ENCODE assay signal across 26 cellular contexts in the genomic region with DNA sequence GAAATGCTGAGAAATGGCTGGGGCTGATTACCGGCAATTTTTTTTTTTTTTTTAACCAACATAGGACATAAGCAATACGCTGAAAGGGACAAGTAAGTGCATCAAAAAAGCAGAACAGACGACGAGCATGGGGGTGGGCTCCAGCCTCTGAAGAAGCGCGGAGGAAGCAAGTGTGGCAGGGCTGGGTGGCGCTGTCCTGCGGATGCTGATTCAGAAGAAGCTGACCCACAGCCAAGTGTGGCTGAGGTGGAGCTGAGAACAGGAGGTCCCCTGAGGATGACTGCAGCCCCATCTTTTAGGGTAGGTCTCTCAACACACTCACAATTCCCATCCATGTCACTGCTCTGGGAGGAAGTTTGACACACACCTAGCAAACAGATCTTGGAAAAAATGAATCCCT.
DNase-seq lines count a peak whose midpoint lies in the region; TF ChIP-seq lines count a peak whose summit lies in the region.
"Had no signal": no experiment of that assay in that cellular context is flagged by ENCODE, and none has a peak within 500 bp of the region (broad histone marks: within the 10 kb centered on the region; RNA-seq: fewer than 3 reads in every experiment).

No MANE protein-coding gene starts in this region.

- H3F3A ChIP-seq in GM23248 (ENCODE audit: insufficient read depth), result peaks cover 25% of the 10 kb centered on the region
- no peaks in the 10 kb centered on the region for H3F3A ChIP-seq in smooth muscle cell (ENCODE audit: low read depth)

- intact Hi-C loops in CD4-positive, alpha-beta memory T cell (cut with micrococcal nuclease), result no loop called here

- no peak overlapping the region for H3K9ac ChIP-seq in GM23248
- no peak overlapping the region for H3K9ac ChIP-seq in smooth muscle cell (ENCODE audit: low read depth)
- H3K9ac ChIP-seq: SK-N-SH had no signal

- POLR2A ChIA-PET in CD4-positive, alpha-beta memory T cell (lab: Charles Lee; ENCODE audit: partially characterized antibody), result no interaction called here

- DNase-seq in GM23248 (peak; percentile 28), chondrocyte (ENCODE audit: low spot score) (peak; percentile 67), mesenteric fat pad (ENCODE audit: low spot score) (peak; percentile 85), smooth muscle cell (lab: John Stamatoyannopoulos, UW; ENCODE audit: unreplicated experiment) (no peak), activated gamma-delta T cell treated with Interleukin-2 at 50 U/mL for 16 hours (no peak), SW 1271 (lab: John Stamatoyannopoulos, UW) (no peak)
- DNase-seq in CD4-positive, alpha-beta memory T cell, result no peak
- DNase-seq in activated T-cell treated with anti-CD3 and anti-CD28 coated beads, Interleukin-2, amount 50 U/mL, for 1 hour, result no peak
- DNase-seq: activated CD8-positive, alpha-beta T cell treated with anti-CD3 and anti-CD28 coated beads for 36 hours; activated naive CD4-positive, alpha-beta T cell treated with anti-CD3 and anti-CD28 coated beads, Interleukin-2, amount 10 ng/mL, durations not matched to agents 7 days and 5 days; activated T-cell treated with anti-CD3 and anti-CD28 coated beads, Interleukin-2, amount 50 U/mL, for 24 hours; CD4-positive, alpha-beta T cell; central memory CD4-positive, alpha-beta T cell; DMS53; H7; midbrain; NCI-H1105; NCI-H2081 treated with DMSO at 0.1 percent for 48 hours; NCI-H446 treated with DMSO at 0.1 percent for 48 hours; NK-92 treated with Interleukin-12 subunit alpha and Interleukin-12 subunit beta, amount 100 ng/mL, for 24 hours; SK-N-SH; T-helper 9 cell had no signal

- H3K27ac ChIP-seq in GM23248 (no peak overlapping the region), smooth muscle cell (ENCODE audit: low read depth) (peak overlapping the region; percentile 83)
- H3K27ac ChIP-seq in CD4-positive, alpha-beta memory T cell (ENCODE audit: low read depth, low read length), result no peak overlapping the region

- H3K9me3 ChIP-seq in GM23248 (ENCODE audit: low read depth) (no peaks in the 10 kb centered on the region), smooth muscle cell (replicated peaks; ENCODE audit: low read depth) (no peaks in the 10 kb centered on the region)
- no peaks in the 10 kb centered on the region for H3K9me3 ChIP-seq in CD4-positive, alpha-beta memory T cell (ENCODE audit: control insufficient read depth in 1 of 2, low read length in 2 of 2)
- H3K9me3 ChIP-seq: Peyer's patch, SK-N-SH, thoracic aorta had no signal

- H3K4me3 ChIP-seq in GM23248 (no peak overlapping the region), smooth muscle cell (no peak overlapping the region)
- H3K4me3 ChIP-seq in CD4-positive, alpha-beta memory T cell (ENCODE audit: low read length in 2 of 2), result no peak overlapping the region
- H3K4me3 ChIP-seq: GM12878, Peyer's patch, thoracic aorta had no signal

- H3K4me2 ChIP-seq in GM23248 (ENCODE audit: unreplicated experiment) (no peak overlapping the region), smooth muscle cell (no peak overlapping the region)
- H3K4me2 ChIP-seq: SK-N-SH had no signal

- H3K4me1 ChIP-seq in GM23248 (ENCODE audit: insufficient read depth) (peaks cover 34% of the 10 kb centered on the region), smooth muscle cell (ENCODE audit: low read depth) (peaks cover 26% of the 10 kb centered on the region)
- H3K4me1 ChIP-seq in CD4-positive, alpha-beta memory T cell (ENCODE audit: insufficient read depth, low read length), result no peaks in the 10 kb centered on the region

- H3K27me3 ChIP-seq in GM23248 (replicated peaks; ENCODE audit: insufficient read depth), result no peaks in the 10 kb centered on the region
- H3K27me3 ChIP-seq in smooth muscle cell (ENCODE audit: low read depth), result no peaks in the 10 kb centered on the region
- no peaks in the 10 kb centered on the region for H3K27me3 ChIP-seq in CD4-positive, alpha-beta memory T cell (ENCODE audit: insufficient read depth, low read length)
- H3K27me3 ChIP-seq: dorsolateral prefrontal cortex, Peyer's patch had no signal

- TF ChIP-seq CTCF in chondrocyte (IDR thresholded peaks at IDR 0.05) (no peak), smooth muscle cell (IDR thresholded peaks at IDR 0.05; ENCODE audit: borderline replicate concordance, insufficient read depth, poor library complexity, severe bottlenecking) (no peak)

- H3K27ac Mint-ChIP-seq in chondrocyte (ENCODE audit: unreplicated experiment), result no peak overlapping the region
- no peak overlapping the region for H3K27ac Mint-ChIP-seq in CD4-positive, alpha-beta memory T cell
- H3K27ac Mint-ChIP-seq: activated CD8-positive, alpha-beta T cell treated with anti-CD3 and anti-CD28 coated beads for 36 hours; activated naive CD4-positive, alpha-beta T cell treated with anti-CD3 and anti-CD28 coated beads, Interleukin-2, amount 10 ng/mL, durations not matched to agents 7 days and 5 days; activated T-cell treated with anti-CD3 and anti-CD28 coated beads, Interleukin-2, amount 50 U/mL, for 24 hours; CD4-positive, alpha-beta T cell had no signal

- H3K36me3 Mint-ChIP-seq in chondrocyte (ENCODE audit: low read depth), result no peaks in the 10 kb centered on the region
- H3K36me3 Mint-ChIP-seq in CD4-positive, alpha-beta memory T cell, result no peaks in the 10 kb centered on the region
- H3K36me3 Mint-ChIP-seq: activated naive CD4-positive, alpha-beta T cell treated with anti-CD3 and anti-CD28 coated beads, Interleukin-2, amount 10 ng/mL, durations not matched to agents 7 days and 5 days had no signal

- no peaks in the 10 kb centered on the region for H3K9me3 Mint-ChIP-seq in chondrocyte (ENCODE audit: low read depth)
- no peaks in the 10 kb centered on the region for H3K9me3 Mint-ChIP-seq in CD4-positive, alpha-beta memory T cell
- H3K9me3 Mint-ChIP-seq: activated CD8-positive, alpha-beta T cell treated with anti-CD3 and anti-CD28 coated beads for 36 hours; activated naive CD4-positive, alpha-beta T cell treated with anti-CD3 and anti-CD28 coated beads, Interleukin-2, amount 10 ng/mL, durations not matched to agents 7 days and 5 days; activated T-cell treated with anti-CD3 and anti-CD28 coated beads, Interleukin-2, amount 50 U/mL, for 24 hours; CD4-positive, alpha-beta T cell had no signal

- H3K9me2 ChIP-seq in GM23248 (ENCODE audit: insufficient read depth), result no peaks in the 10 kb centered on the region
- H3K9me2 ChIP-seq: SK-N-SH had no signal

- H4K20me1 ChIP-seq in GM23248 (ENCODE audit: insufficient read depth) (peaks cover 4% of the 10 kb centered on the region; the same call in 1 of the 2 replicates), smooth muscle cell (ENCODE audit: low read depth) (peaks cover 99% of the 10 kb centered on the region)

- peaks cover 64% of the 10 kb centered on the region for H3K4me1 Mint-ChIP-seq in chondrocyte (ENCODE audit: low read depth)
- H3K4me1 Mint-ChIP-seq in CD4-positive, alpha-beta memory T cell, result peaks cover 0 to 8% (median 1%) of the 10 kb centered on the region in 4 donors
- H3K4me1 Mint-ChIP-seq: activated naive CD4-positive, alpha-beta T cell treated with anti-CD3 and anti-CD28 coated beads, Interleukin-2, amount 10 ng/mL, durations not matched to agents 7 days and 5 days had no signal

- H3K79me2 ChIP-seq in GM23248 (ENCODE audit: insufficient read depth), result peaks cover 98% of the 10 kb centered on the region
- peaks cover 86% of the 10 kb centered on the region for H3K79me2 ChIP-seq in smooth muscle cell (ENCODE audit: low read depth)

- H3K4me3 Mint-ChIP-seq in chondrocyte (ENCODE audit: unreplicated experiment), result no peak overlapping the region
- H3K4me3 Mint-ChIP-seq in CD4-positive, alpha-beta memory T cell, result no peak overlapping the region
- H3K4me3 Mint-ChIP-seq: activated CD8-positive, alpha-beta T cell treated with anti-CD3 and anti-CD28 coated beads for 36 hours; activated naive CD4-positive, alpha-beta T cell treated with anti-CD3 and anti-CD28 coated beads, Interleukin-2, amount 10 ng/mL, durations not matched to agents 7 days and 5 days; activated T-cell treated with anti-CD3 and anti-CD28 coated beads, Interleukin-2, amount 50 U/mL, for 24 hours; CD4-positive, alpha-beta T cell had no signal

- H3K36me3 ChIP-seq in GM23248 (ENCODE audit: low read depth) (no peaks in the 10 kb centered on the region), smooth muscle cell (ENCODE audit: low read depth) (no peaks in the 10 kb centered on the region)
- H3K36me3 ChIP-seq in CD4-positive, alpha-beta memory T cell (ENCODE audit: insufficient read depth, low read length), result no peaks in the 10 kb centered on the region
- H3K36me3 ChIP-seq: thoracic aorta had no signal

- no peaks in the 10 kb centered on the region for H3K27me3 Mint-ChIP-seq in chondrocyte (ENCODE audit: low read depth)
- H3K27me3 Mint-ChIP-seq in CD4-positive, alpha-beta memory T cell, result peaks cover 4 to 5% of the 10 kb centered on the region in 2 donors
- H3K27me3 Mint-ChIP-seq: activated CD8-positive, alpha-beta T cell treated with anti-CD3 and anti-CD28 coated beads for 36 hours; activated naive CD4-positive, alpha-beta T cell treated with anti-CD3 and anti-CD28 coated beads, Interleukin-2, amount 10 ng/mL, durations not matched to agents 7 days and 5 days; CD4-positive, alpha-beta T cell had no signal

- CTCF ChIA-PET in CD4-positive, alpha-beta memory T cell (lab: Charles Lee; ENCODE audit: partially characterized antibody), result no interaction called here

- WGBS in GM23248 (ENCODE audit: low coverage in 1 of 2, low lambda C conversion rate in 2 of 2, missing lambda C conversion rate in 2 of 2), 2 experiments, result 85% methylated on average over 8 of the region's 8 CpGs
- 94% methylated on average over 8 of the region's 8 CpGs for WGBS in smooth muscle cell (ENCODE audit: low lambda C conversion rate)

- in situ Hi-C loops in GM23248 (cut with MboI), result no loop called here

- H2AFZ ChIP-seq in GM23248 (no peak overlapping the region), smooth muscle cell (ENCODE audit: low read depth) (no peak overlapping the region)

Comparison
In these comparisons a context has a peak if more than half of its experiments do, and no peak if none do; other contexts are left out.
1. DNase-seq: peak in GM23248 (single experiment), chondrocyte (single experiment) and mesenteric fat pad (single experiment); none in smooth muscle cell (single experiment), activated gamma-delta T cell treated with Interleukin-2 at 50 U/mL for 16 hours (single experiment), SW 1271 (0 of 2), CD4-positive, alpha-beta memory T cell (0 of 5) and activated T-cell treated with anti-CD3 and anti-CD28 coated beads, Interleukin-2, amount 50 U/mL, for 1 hour (single experiment).